In the genomic region with DNA sequence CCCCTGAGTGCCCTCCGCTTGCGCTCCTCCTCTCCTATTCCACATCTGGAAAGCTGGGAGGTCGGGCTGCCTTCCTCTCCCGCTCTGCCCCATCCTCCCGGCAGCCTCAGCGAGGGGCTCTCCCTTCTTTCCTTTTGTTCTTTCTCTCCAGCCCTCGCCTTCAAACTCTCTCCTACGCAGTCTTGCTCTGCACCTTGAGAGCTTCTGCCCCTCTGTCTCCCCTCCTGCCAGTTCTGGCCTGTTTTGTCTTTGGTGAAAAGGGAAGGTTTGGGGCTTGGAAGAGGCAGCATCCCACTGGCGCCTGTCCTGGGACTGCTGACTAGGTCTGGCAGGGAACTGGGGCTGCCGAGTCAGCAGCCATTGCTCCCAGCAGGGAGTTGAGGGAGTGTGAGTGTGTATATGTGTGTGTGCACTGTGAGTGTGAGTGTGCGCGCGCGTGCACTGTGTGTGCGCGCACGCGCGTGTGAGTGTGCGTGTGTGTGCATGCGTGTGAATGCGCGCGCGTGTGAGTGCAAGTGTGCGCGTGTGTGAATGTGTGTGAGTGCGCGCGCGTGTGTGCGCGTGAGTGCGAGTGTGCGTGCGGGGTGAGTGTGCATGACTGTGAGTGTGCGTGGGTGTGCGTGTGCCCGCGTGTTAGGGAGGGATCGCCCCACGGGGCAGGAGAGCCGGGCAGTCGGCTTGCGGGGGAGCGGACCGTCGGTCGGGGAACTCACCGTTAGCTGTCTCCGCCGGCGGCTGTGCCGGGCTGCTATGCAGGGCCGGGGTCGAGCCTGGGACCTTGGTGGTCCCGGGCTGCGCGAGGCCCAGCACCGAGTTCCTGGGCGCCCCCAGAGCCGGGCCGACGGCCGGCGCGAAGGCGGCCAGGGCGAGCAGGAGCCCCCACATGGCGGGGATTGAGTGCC, we compare ENCODE assay signal across 8 cellular contexts. TPM values are rescaled to one million over a fixed set of nuclear protein-coding genes. Genes with fewer than 3 reads are reported as not detected.
DNase-seq lines count a peak whose midpoint lies in the region; ATAC-seq and TF ChIP-seq lines count a peak whose summit lies in the region.

No MANE protein-coding gene starts in this region.

- H3K4me3 ChIP-seq in fibroblast of lung (replicated peaks in 1 of 4; ENCODE audit: control extremely low read depth in 1 of 4, insufficient read depth in 1 of 4, low read depth in 3 of 4, low read length in 4 of 4) (peak overlapping the region in 3 of 4 experiments; percentile 36 to 49 (median 49)), trophoblast cell (ENCODE audit: low read depth, low read length) (peak overlapping the region; percentile 79)

- H3K27me3 Mint-ChIP-seq in activated naive CD4-positive, alpha-beta T cell treated with anti-CD3 and anti-CD28 coated beads, Interleukin-2, amount 10 ng/mL, durations not matched to agents 7 days and 5 days, result peaks cover 82% of the 10 kb centered on the region

- H2AFZ ChIP-seq in fibroblast of lung (ENCODE audit: low read length) (peak overlapping the region; percentile 43), trophoblast cell (ENCODE audit: insufficient read depth, low read length, poor library complexity) (peak overlapping the region; percentile 67)

- TF ChIP-seq CTCF in fibroblast of lung (conservative IDR thresholded peaks at IDR 0.05 in 1 of 2, IDR thresholded peaks at IDR 0.05 in 1 of 2; ENCODE audit: low read depth in 1 of 2, low read length in 2 of 2), result no peak

- H3K18ac ChIP-seq in trophoblast cell (ENCODE audit: low read length), result peak overlapping the region; percentile 44

- DNase-seq in activated naive CD4-positive, alpha-beta T cell treated with anti-CD3 and anti-CD28 coated beads, Interleukin-2, amount 10 ng/mL, durations not matched to agents 7 days and 5 days, result no peak
- DNase-seq in activated naive CD4-positive, alpha-beta T cell treated with anti-CD3 and anti-CD28 coated beads, Interleukin-2, amount 50 U/mL, for 16 hours, result no peak
- peak; percentile 61 for DNase-seq in NCI-H2227 (lab: John Stamatoyannopoulos, UW; ENCODE audit: unreplicated experiment)
- peak; percentile 12 to 16 for DNase-seq in fibroblast of lung (ENCODE audit: low read depth in 2 of 2)
- no peak for DNase-seq in trophoblast cell
- no peak for DNase-seq in GF-D8 (lab: John Stamatoyannopoulos, UW)
- no peak for DNase-seq in NCI-H2081 (lab: John Stamatoyannopoulos, UW)

- H3K9me3 Mint-ChIP-seq in activated naive CD4-positive, alpha-beta T cell treated with anti-CD3 and anti-CD28 coated beads, Interleukin-2, amount 10 ng/mL, durations not matched to agents 7 days and 5 days, result no peaks in the 10 kb centered on the region

- H3K36me3 ChIP-seq in fibroblast of lung (ENCODE audit: control insufficient read depth, insufficient read depth, low read length) (no peaks in the 10 kb centered on the region), trophoblast cell (ENCODE audit: control insufficient read depth in 1 of 2, insufficient read depth in 2 of 2, low read length in 2 of 2) (peaks cover 24 to 30% of the 10 kb centered on the region in 2 experiments)

- no peak overlapping the region for H2AK5ac ChIP-seq in trophoblast cell (ENCODE audit: low read length)

- H3K9me3 ChIP-seq in fibroblast of lung (ENCODE audit: control insufficient read depth, insufficient read depth, low read depth, low read length) (no peaks in the 10 kb centered on the region), trophoblast cell (ENCODE audit: insufficient read depth, low read depth, low read length) (peaks cover 4% of the 10 kb centered on the region)

- peak overlapping the region; percentile 20 for H4K12ac ChIP-seq in trophoblast cell (ENCODE audit: low read depth, low read length)

- no peaks in the 10 kb centered on the region for H3K79me2 ChIP-seq in fibroblast of lung (ENCODE audit: control insufficient read depth, insufficient read depth, low read length)
- H3K79me2 ChIP-seq in trophoblast cell (ENCODE audit: control insufficient read depth, insufficient read depth, low read length, poor library complexity), result peaks cover 3% of the 10 kb centered on the region

- no peaks in the 10 kb centered on the region for H4K20me1 ChIP-seq in fibroblast of lung (ENCODE audit: control insufficient read depth, extremely low read depth, insufficient read depth, low read length)

- no peak overlapping the region for H3K27ac Mint-ChIP-seq in activated naive CD4-positive, alpha-beta T cell treated with anti-CD3 and anti-CD28 coated beads, Interleukin-2, amount 10 ng/mL, durations not matched to agents 7 days and 5 days

- H3K14ac ChIP-seq in trophoblast cell (ENCODE audit: low read length), result peak overlapping the region; percentile 67

- H2BK12ac ChIP-seq in trophoblast cell (ENCODE audit: low read length), result no peak overlapping the region

- no CpG with 5 or more reads among the region's 70 CpGs for WGBS in trophoblast cell (ENCODE audit: extremely low coverage, insufficient coverage, insufficient read length)

- H3K27ac ChIP-seq in fibroblast of lung (ENCODE audit: insufficient read depth, low read length), result no peak overlapping the region
- H3K27ac ChIP-seq in trophoblast cell (ENCODE audit: low read depth, low read length), result no peak overlapping the region

- peak overlapping the region; percentile 48 for H3K4me2 ChIP-seq in fibroblast of lung (ENCODE audit: extremely low read depth, insufficient read depth, low read length)
- H3K4me2 ChIP-seq in trophoblast cell (ENCODE audit: low read length), result peak overlapping the region; percentile 66

- peaks cover 47% of the 10 kb centered on the region for H3K27me3 ChIP-seq in fibroblast of lung (ENCODE audit: control insufficient read depth, insufficient read depth, low read length)
- peaks cover 33% of the 10 kb centered on the region for H3K27me3 ChIP-seq in trophoblast cell (ENCODE audit: insufficient read depth, low read length)

- H3K36me3 Mint-ChIP-seq in activated naive CD4-positive, alpha-beta T cell treated with anti-CD3 and anti-CD28 coated beads, Interleukin-2, amount 10 ng/mL, durations not matched to agents 7 days and 5 days, result peaks cover 4% of the 10 kb centered on the region

- peak overlapping the region; percentile 69 for H3K4me3 Mint-ChIP-seq in activated naive CD4-positive, alpha-beta T cell treated with anti-CD3 and anti-CD28 coated beads, Interleukin-2, amount 10 ng/mL, durations not matched to agents 7 days and 5 days

- H3K4me1 Mint-ChIP-seq in activated naive CD4-positive, alpha-beta T cell treated with anti-CD3 and anti-CD28 coated beads, Interleukin-2, amount 10 ng/mL, durations not matched to agents 7 days and 5 days, result peaks cover 24% of the 10 kb centered on the region

- H3K79me1 ChIP-seq in trophoblast cell (ENCODE audit: low read length), result no peaks in the 10 kb centered on the region

- no peak overlapping the region for H2BK5ac ChIP-seq in trophoblast cell (ENCODE audit: low read depth, low read length, poor library complexity)

- H3K23ac ChIP-seq in trophoblast cell (ENCODE audit: low read length), result no peak overlapping the region

- H3K4me1 ChIP-seq in fibroblast of lung (ENCODE audit: control insufficient read depth, extremely low read depth, insufficient read depth, low read length) (peaks cover 2% of the 10 kb centered on the region), trophoblast cell (ENCODE audit: control insufficient read depth in 1 of 2, insufficient read depth in 2 of 2, low read length in 2 of 2) (peaks cover 4 to 9% of the 10 kb centered on the region in 2 experiments)

- H4K91ac ChIP-seq in trophoblast cell (ENCODE audit: low read depth, low read length), result no peak overlapping the region

- no peak for ATAC-seq in HG02870 (IDR thresholded peaks at IDR 0.05; ENCODE audit: unreplicated experiment)

- no peak overlapping the region for H2BK120ac ChIP-seq in trophoblast cell (ENCODE audit: insufficient read depth, low read length, poor library complexity)

- H3K9ac ChIP-seq in fibroblast of lung (ENCODE audit: insufficient read depth, low read length), result no peak overlapping the region
- H3K9ac ChIP-seq in trophoblast cell (ENCODE audit: low read length), result peak overlapping the region; percentile 38

- CTCF ChIA-PET in activated naive CD4-positive, alpha-beta T cell treated with anti-CD3 and anti-CD28 coated beads, Interleukin-2, amount 10 ng/mL, durations not matched to agents 7 days and 5 days (lab: Charles Lee), result no interaction called here

- no peak overlapping the region for H3K4ac ChIP-seq in trophoblast cell (ENCODE audit: low read depth, low read length)

- H4K8ac ChIP-seq in trophoblast cell (ENCODE audit: low read depth, low read length), result peak overlapping the region; percentile 44

RNA-seq across cellular contexts. Expression of a gene that starts 0.5 kb away (rescaled TPM):
- total RNA-seq in fibroblast of lung, result 0.50 and 10.3 TPM in 2 replicates
- 0.92 and 11.2 TPM in 2 replicates for polyA plus RNA-seq in fibroblast of lung
- 0.90 and 10.3 TPM in 2 replicates for polyA plus RNA-seq in fibroblast of lung (2012)
- polyA minus RNA-seq in fibroblast of lung (ENCODE audit: low replicate concordance), result 1.6 and 4.4 TPM in 2 replicates
- polyA plus RNA-seq in trophoblast cell (2013), result 21.0 and 21.4 TPM in 2 replicates

RNA-seq across cellular contexts. Expression of a gene that starts 14.8 kb away (rescaled TPM):
- total RNA-seq in fibroblast of lung, result not detected in 2 replicates
- polyA plus RNA-seq in fibroblast of lung, result 0.36 and 0.57 TPM in 2 replicates
- polyA plus RNA-seq in fibroblast of lung (2012), result 0.60 and 1.4 TPM in 2 replicates
- polyA minus RNA-seq in fibroblast of lung (ENCODE audit: low replicate concordance), result 2.1 TPM in 1 of 2 replicates, not detected in the other
- 0.19 and 0.31 TPM in 2 replicates for polyA plus RNA-seq in trophoblast cell (2013)

RNA-seq across cellular contexts. Expression of a gene that starts 16.2 kb away (rescaled TPM):
- total RNA-seq in fibroblast of lung, result under 0.01 TPM in 1 of 2 replicates, not detected in the other
- polyA plus RNA-seq in fibroblast of lung, result 0.03 TPM in 1 of 2 replicates, not detected in the other
- not detected in 2 replicates for polyA plus RNA-seq in fibroblast of lung (2012)
- not detected in 2 replicates for polyA minus RNA-seq in fibroblast of lung (ENCODE audit: low replicate concordance)
- polyA plus RNA-seq in trophoblast cell (2013), result 0.01 TPM in 1 of 2 replicates, not detected in the other

RNA-seq across cellular contexts. Expression of a gene that starts 40.5 kb away (rescaled TPM):
- 26.4 and 36.0 TPM in 2 replicates for total RNA-seq in fibroblast of lung
- polyA plus RNA-seq in fibroblast of lung, result 10.3 and 16.4 TPM in 2 replicates
- 18.2 and 26.9 TPM in 2 replicates for polyA plus RNA-seq in fibroblast of lung (2012)
- polyA minus RNA-seq in fibroblast of lung (ENCODE audit: low replicate concordance), result 13.2 and 14.3 TPM in 2 replicates
- polyA plus RNA-seq in trophoblast cell (2013), result 31.4 and 32.3 TPM in 2 replicates

RNA-seq across cellular contexts. Expression of a gene that starts 40.6 kb away (rescaled TPM):
- 46.1 and 48.5 TPM in 2 replicates for total RNA-seq in fibroblast of lung
- polyA plus RNA-seq in fibroblast of lung, result 32.2 and 32.9 TPM in 2 replicates
- 41.1 and 41.6 TPM in 2 replicates for polyA plus RNA-seq in fibroblast of lung (2012)
- 53.3 and 85.6 TPM in 2 replicates for polyA minus RNA-seq in fibroblast of lung (ENCODE audit: low replicate concordance)
- 18.4 and 19.2 TPM in 2 replicates for polyA plus RNA-seq in trophoblast cell (2013)

Comparison
In these comparisons a context has a peak if more than half of its experiments do, and no peak if none do; other contexts are left out.
1. DNase-seq: peak in NCI-H2227 (single experiment) and fibroblast of lung (2 of 2); none in activated naive CD4-positive, alpha-beta T cell treated with anti-CD3 and anti-CD28 coated beads, Interleukin-2, amount 10 ng/mL, durations not matched to agents 7 days and 5 days (single experiment), activated naive CD4-positive, alpha-beta T cell treated with anti-CD3 and anti-CD28 coated beads, Interleukin-2, amount 50 U/mL, for 16 hours (single experiment), trophoblast cell (0 of 2), GF-D8 (single experiment) and NCI-H2081 (0 of 2).